ENCODE assay signal across 16 cellular contexts in genomic region chr19:54206030-54206830, GRCh38. TPM values are rescaled to one million over a fixed set of nuclear protein-coding genes. Genes with fewer than 3 reads are reported as not detected.
A peak's percentile ranks its signal among the peaks of the same experiment; 100 is the strongest.
DNase-seq lines count a peak whose midpoint lies in the region; ATAC-seq and TF ChIP-seq lines count a peak whose summit lies in the region.
"Had no signal": no experiment of that assay in that cellular context is flagged by ENCODE, and none has a peak within 500 bp of the region (broad histone marks: within the 10 kb centered on the region; RNA-seq: fewer than 3 reads in every experiment).

No MANE protein-coding gene starts in this region.

- H3K27ac Mint-ChIP-seq in nephron progenitor cell = peak overlapping the region; percentile 86

- H3K9ac ChIP-seq in BLaER1 = peak overlapping the region; percentile 51
- H3K9ac ChIP-seq in HCT116 (ENCODE audit: low read length) = peak overlapping the region; percentile 18; the same call in 1 of the 2 replicates

- WGBS in adrenal gland, 4 donors = 83 to 90% (median 86%) methylated on average over 6 to 27 of the region's 27 CpGs

- H3K36me3 Mint-ChIP-seq in nephron progenitor cell (ENCODE audit: low read depth) = peaks cover 83% of the 10 kb centered on the region

- peaks cover 7% of the 10 kb centered on the region for H3K27me3 Mint-ChIP-seq in nephron progenitor cell (ENCODE audit: low read depth, poor library complexity)

- no peak overlapping the region for H2AFZ ChIP-seq in HCT116 (ENCODE audit: low read depth, low read length, poor library complexity, severe bottlenecking)

- no peak for TF ChIP-seq CTCF in HCT116 (IDR thresholded peaks at IDR 0.05 in 2 of 3, conservative IDR thresholded peaks at IDR 0.05 in 1 of 3; ENCODE audit: borderline replicate concordance in 1 of 3, insufficient read depth in 1 of 3, low read depth in 2 of 3, low read length in 2 of 3)
- TF ChIP-seq CTCF in adrenal gland (IDR thresholded peaks at IDR 0.05) = no peak
- TF ChIP-seq CTCF in nephron progenitor cell (IDR thresholded peaks at IDR 0.05) = no peak

- TF ChIP-seq POLR2A in HCT116 (IDR thresholded peaks at IDR 0.05; ENCODE audit: borderline replicate concordance, extremely low read depth, insufficient read depth, insufficient read length) (no peak), adrenal gland (IDR thresholded peaks at IDR 0.05) (no peak)

- H3K27me3 ChIP-seq in BLaER1 (no peaks in the 10 kb centered on the region), HCT116 (ENCODE audit: insufficient read depth, low read length) (no peaks in the 10 kb centered on the region), adrenal gland (no peaks in the 10 kb centered on the region)

- no peak overlapping the region for H3K27ac ChIP-seq in BLaER1
- no peak overlapping the region for H3K27ac ChIP-seq in HCT116 (ENCODE audit: low read depth, low read length)
- H3K27ac ChIP-seq in adrenal gland = peak overlapping the region in 4 of 5 donors; percentile 76 to 100 (median 90)
- H3K27ac ChIP-seq: SK-N-MC had no signal

- ATAC-seq in HCT116 = no peak
- ATAC-seq in GM21528 (IDR thresholded peaks at IDR 0.05; ENCODE audit: low FRiP score, unreplicated experiment) = no peak

- RAD21 ChIA-PET in HCT116 (lab: Charles Lee; ENCODE audit: low non-redundant PET in 1 of 2, low total read pairs in 2 of 2, uncharacterized antibody in 2 of 2, unreplicated experiment in 2 of 2) = no interaction called here

- intact Hi-C loops in HCT116 (cut with micrococcal nuclease) (no loop called here), adrenal gland (cut with DNase I) (no loop called here)

- H3K4me1 Mint-ChIP-seq in nephron progenitor cell = peaks cover 95% of the 10 kb centered on the region

- H3K79me2 ChIP-seq in HCT116 (ENCODE audit: insufficient read depth, low read length) = peaks cover 68% of the 10 kb centered on the region

- H3K9me2 ChIP-seq in HCT116 (ENCODE audit: insufficient read depth) = no peaks in the 10 kb centered on the region

- CTCF ChIA-PET in HCT116 (lab: Charles Lee) = no interaction called here

- BruUV-seq in HCT116 (replicated peaks; lab: Mats Ljungman, UMichigan) = no TSS peak

- DNase-seq in HCT116 (ENCODE audit: low read depth, low spot score) (no peak), adrenal gland (peak in 2 of 7 donors; percentile 22 to 48), nephron progenitor cell (no peak), NCI-H2227 (lab: John Stamatoyannopoulos, UW; ENCODE audit: unreplicated experiment) (no peak), NK-92 (lab: John Stamatoyannopoulos, UW; ENCODE audit: unreplicated experiment) (no peak), GM19240 (ENCODE audit: insufficient read length, low spot score) (no peak)
- DNase-seq: activated CD4-positive, alpha-beta T cell treated with anti-CD3 and anti-CD28 coated beads, Interleukin-2, amount 50 U/mL, for 1 hour; GOT3; hypothalamus; Kasumi-1; retina had no signal

- no peak overlapping the region for H3K4me3 ChIP-seq in BLaER1
- H3K4me3 ChIP-seq in HCT116 (replicated peaks in 1 of 2; ENCODE audit: low read depth in 1 of 2, low read length in 2 of 2) = no peak overlapping the region
- H3K4me3 ChIP-seq in adrenal gland = no peak overlapping the region
- H3K4me3 ChIP-seq: SK-N-MC had no signal

- no peak overlapping the region for H3K4me3 Mint-ChIP-seq in nephron progenitor cell

- H3K4me2 ChIP-seq in BLaER1 (peak overlapping the region; percentile 97), HCT116 (ENCODE audit: low read length) (no peak overlapping the region)

- H3K9me3 Mint-ChIP-seq in nephron progenitor cell = no peaks in the 10 kb centered on the region

- H3K4me1 ChIP-seq in BLaER1 (peaks cover 96% of the 10 kb centered on the region), HCT116 (ENCODE audit: control insufficient read depth in 1 of 2, insufficient read depth in 2 of 2, low read length in 2 of 2) (peaks cover 18 to 63% of the 10 kb centered on the region in 2 experiments), adrenal gland (replicated peaks in 1 of 2) (peaks cover 61 to 93% of the 10 kb centered on the region in 2 donors)

- TF ChIP-seq RAD21 in HCT116 (IDR thresholded peaks at IDR 0.05; ENCODE audit: low read depth) = no peak

- peaks cover 93% of the 10 kb centered on the region for H3K36me3 ChIP-seq in BLaER1
- peaks cover 55 to 70% of the 10 kb centered on the region in 2 experiments for H3K36me3 ChIP-seq in HCT116 (ENCODE audit: control insufficient read depth in 1 of 2, insufficient read depth in 2 of 2, low read length in 2 of 2)
- H3K36me3 ChIP-seq in adrenal gland (replicated peaks in 1 of 2) = peaks cover 0 to 71% of the 10 kb centered on the region in 2 donors

- H4K20me1 ChIP-seq in BLaER1 (peaks cover 100% of the 10 kb centered on the region), HCT116 (ENCODE audit: insufficient read depth) (peaks cover 73% of the 10 kb centered on the region; the same call in 1 of the 2 replicates)

- POLR2A ChIA-PET in HCT116 (lab: Charles Lee) = interaction anchor here (1.7 to 2.5 kb wide), 2 partner anchors 12 to 16 kb away, joined by 4 to 16 read pairs; partner anchors contain the start of genes MBOAT7 and TSEN34

- H3K9me3 ChIP-seq in BLaER1 (no peaks in the 10 kb centered on the region), HCT116 (ENCODE audit: control insufficient read depth in 1 of 2, insufficient read depth in 1 of 2, low read depth in 1 of 2, low read length in 2 of 2) (no peaks in the 10 kb centered on the region), adrenal gland (replicated peaks in 1 of 3) (no peaks in the 10 kb centered on the region)

TF ChIP-seq in HCT116, 20 proteins besides CTCF, POLR2A, EP300 and RAD21 (continues in another document):
- TF ChIP-seq MAX (IDR thresholded peaks at IDR 0.05) (no peak), JUND (IDR thresholded peaks at IDR 0.05) (no peak), EGR1 (IDR thresholded peaks at IDR 0.05; ENCODE audit: low read depth) (no peak), ZFX (IDR thresholded peaks at IDR 0.05) (no peak), EZH2phosphoT487 (IDR thresholded peaks at IDR 0.05; ENCODE audit: borderline replicate concordance) (no peak), ZNF274 (IDR thresholded peaks at IDR 0.05; ENCODE audit: low read depth, low read length) (no peak), CEBPB (IDR thresholded peaks at IDR 0.05; ENCODE audit: low read depth) (no peak), POLR2AphosphoS5 (IDR thresholded peaks at IDR 0.05; ENCODE audit: low read depth, low read length) (no peak)
- TF ChIP-seq, protein P1, sequence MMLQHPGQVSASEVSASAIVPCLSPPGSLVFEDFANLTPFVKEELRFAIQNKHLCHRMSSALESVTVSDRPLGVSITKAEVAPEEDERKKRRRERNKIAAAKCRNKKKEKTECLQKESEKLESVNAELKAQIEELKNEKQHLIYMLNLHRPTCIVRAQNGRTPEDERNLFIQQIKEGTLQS (IDR thresholded peaks at IDR 0.05) = no peak
- TF ChIP-seq, protein P2, sequence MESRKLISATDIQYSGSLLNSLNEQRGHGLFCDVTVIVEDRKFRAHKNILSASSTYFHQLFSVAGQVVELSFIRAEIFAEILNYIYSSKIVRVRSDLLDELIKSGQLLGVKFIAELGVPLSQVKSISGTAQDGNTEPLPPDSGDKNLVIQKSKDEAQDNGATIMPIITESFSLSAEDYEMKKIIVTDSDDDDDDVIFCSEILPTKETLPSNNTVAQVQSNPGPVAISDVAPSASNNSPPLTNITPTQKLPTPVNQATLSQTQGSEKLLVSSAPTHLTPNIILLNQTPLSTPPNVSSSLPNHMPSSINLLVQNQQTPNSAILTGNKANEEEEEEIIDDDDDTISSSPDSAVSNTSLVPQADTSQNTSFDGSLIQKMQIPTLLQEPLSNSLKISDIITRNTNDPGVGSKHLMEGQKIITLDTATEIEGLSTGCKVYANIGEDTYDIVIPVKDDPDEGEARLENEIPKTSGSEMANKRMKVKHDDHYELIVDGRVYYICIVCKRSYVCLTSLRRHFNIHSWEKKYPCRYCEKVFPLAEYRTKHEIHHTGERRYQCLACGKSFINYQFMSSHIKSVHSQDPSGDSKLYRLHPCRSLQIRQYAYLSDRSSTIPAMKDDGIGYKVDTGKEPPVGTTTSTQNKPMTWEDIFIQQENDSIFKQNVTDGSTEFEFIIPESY (IDR thresholded peaks at IDR 0.05; ENCODE audit: extremely low read depth, insufficient replicate concordance, low read length) = no peak

RNA-seq across cellular contexts. Expression of gene RPS9, which starts 5.6 kb away (rescaled TPM):
- total RNA-seq in HCT116 (2021; ENCODE audit: unreplicated experiment) (1,666 TPM), adrenal gland (1,000 to 10,000 TPM in 7 of 8 donors, 100 to 1,000 TPM in 1; 928 to 2,677 (median 1,834) TPM)
- 2,933 and 3,847 TPM in 2 replicates for polyA plus RNA-seq in HCT116 (2012)
- polyA plus RNA-seq in adrenal gland = 1,000 to 10,000 TPM in 2 of 3 donors, 100 to 1,000 TPM in 1; 545 to 3,006 (median 1,900) TPM

RNA-seq across cellular contexts. Expression of gene TSEN34, which starts 15.1 kb away (rescaled TPM):
- 99.9 TPM for total RNA-seq in HCT116 (2021; ENCODE audit: unreplicated experiment)
- 72.0 and 86.5 TPM in 2 replicates for polyA plus RNA-seq in HCT116 (2012)
- total RNA-seq in adrenal gland = 100 to 1,000 TPM in 5 of 8 donors, 10 to 100 TPM in 3; 66.4 to 201 (median 113) TPM
- polyA plus RNA-seq in adrenal gland = 10 to 100 TPM; 21.5 to 41.2 (median 26.1) TPM

RNA-seq across cellular contexts. Expression of gene LILRB3, which starts 16.6 kb away (rescaled TPM):
- total RNA-seq in HCT116 (2021; ENCODE audit: unreplicated experiment) = 0.12 TPM
- polyA plus RNA-seq in HCT116 (2012) = 0.77 TPM in 1 of 2 replicates, not detected in the other
- total RNA-seq in adrenal gland = 10 to 100 TPM in 6 of 8 donors, 1 to 10 TPM in 1, under 1 TPM in 1; 0.60 to 56.2 (median 13.0) TPM
- polyA plus RNA-seq in adrenal gland = 10 to 100 TPM in 1 of 3 donors, 1 to 10 TPM in 2; 2.8 to 32.6 (median 9.5) TPM
- total RNA-seq: NCI-H460 had no signal
- polyA plus RNA-seq: BJ had no signal

RNA-seq across cellular contexts. Expression of gene MBOAT7, which starts 16.9 kb away (rescaled TPM):
- total RNA-seq in HCT116 (2021; ENCODE audit: unreplicated experiment) = 113 TPM
- 80.1 and 82.8 TPM in 2 replicates for polyA plus RNA-seq in HCT116 (2012)
- 100 to 1,000 TPM; 285 to 670 (median 495) TPM for total RNA-seq in adrenal gland
- 100 to 1,000 TPM; 130 to 190 (median 189) TPM for polyA plus RNA-seq in adrenal gland

RNA-seq across cellular contexts. Expression of gene TMC4, which starts 33.3 kb away (rescaled TPM):
- total RNA-seq in HCT116 (2021; ENCODE audit: unreplicated experiment) (60.3 TPM), adrenal gland (10 to 100 TPM in 1 of 8 donors, 1 to 10 TPM in 5, under 1 TPM in 2; 0.55 to 18.2 (median 1.3) TPM)
- polyA plus RNA-seq in HCT116 (2012) = 72.2 and 90.5 TPM in 2 replicates
- 10 to 100 TPM in 1 of 3 donors, 1 to 10 TPM in 1, under 1 TPM in 1; 0.48 to 10.5 (median 1.5) TPM for polyA plus RNA-seq in adrenal gland

Comparison
In these comparisons a context has a peak if more than half of its experiments do, and no peak if none do; other contexts are left out.
1. H3K27ac ChIP-seq: peak in adrenal gland (4 of 5); none in BLaER1 (single experiment) and HCT116 (single experiment).